Comparison of ENCODE assay signal across 8 cellular contexts in genomic region chr18:62522510-62523254, GRCh38.
DNase-seq lines count a peak whose midpoint lies in the region; ATAC-seq and TF ChIP-seq lines count a peak whose summit lies in the region.

ZCCHC2 (plus strand) TSS chr18:62523025; CDS start chr18:62523425, 400 bp downstream.

- no peak for TF ChIP-seq CTCF in AG09319 (IDR thresholded peaks at IDR 0.05; ENCODE audit: low read depth, low read length)

- DNase-seq in AG09319 (ENCODE audit: extremely low read depth, low read depth) (peak; percentile 93), NCI-H446 treated with DMSO at 0.1 percent for 48 hours (lab: John Stamatoyannopoulos, UW) (peak; percentile 93), cerebellar cortex (ENCODE audit: low spot score) (peak; percentile 96), islet precursor cell (peak; percentile 99)
- DNase-seq in stimulated activated CD4-positive, alpha-beta T cell treated with anti-CD3 and anti-CD28 coated beads, Interleukin-12 subunit alpha, Interleukin-12 subunit beta, amount 100 ng/mL, for 48 hours (ENCODE audit: low read depth in 2 of 3, low spot score in 1 of 3), result peak; percentile 95 to 99 (median 97)

- ATAC-seq in GM19035 (IDR thresholded peaks at IDR 0.05; ENCODE audit: unreplicated experiment), result peak; percentile 62
- ATAC-seq in HG03354 (IDR thresholded peaks at IDR 0.05; ENCODE audit: poor library complexity, severe bottlenecking, unreplicated experiment), result peak; percentile 72
- ATAC-seq in activated CD4-positive, CD25-positive, alpha-beta regulatory T cell treated with anti-CD3 and anti-CD28 coated beads, Interleukin-2, amount 50 U/mL, for 24 hours, result peak; percentile 82 to 88

Comparison
In these comparisons a context has a peak if more than half of its experiments do, and no peak if none do; other contexts are left out.
1. Peak in every context shown above with its lines: DNase-seq and ATAC-seq.